ENCODE assay signal across 8 cellular contexts in genomic region chr15:101675796-101676582, GRCh38. TPM values are rescaled to one million over a fixed set of nuclear protein-coding genes. Genes with fewer than 3 reads are reported as not detected.
DNase-seq lines count a peak whose midpoint lies in the region; ATAC-seq and TF ChIP-seq lines count a peak whose summit lies in the region.

No MANE protein-coding gene starts in this region.

- POLR2A ChIA-PET in HEK293T (lab: Yijun Ruan, JAX), result interaction anchor here (1.0 kb wide), 1 partner anchor 24 kb away, joined by 3 read pairs; the partner anchor contains the start of gene TM2D3

- no peaks in the 10 kb centered on the region for H3K9me3 Mint-ChIP-seq in activated naive CD4-positive, alpha-beta T cell treated with anti-CD3 and anti-CD28 coated beads, Interleukin-2, amount 50 U/mL, for 72 hours

- no peak for DNase-seq in activated naive CD4-positive, alpha-beta T cell treated with anti-CD3 and anti-CD28 coated beads, Interleukin-2, amount 50 U/mL, for 72 hours (ENCODE audit: low spot score in 2 of 2)
- no peak for DNase-seq in activated naive CD4-positive, alpha-beta T cell treated with anti-CD3 and anti-CD28 coated beads, Interleukin-2, amount 50 U/mL, for 16 hours
- DNase-seq in cerebellar nuclear complex (lab: John Stamatoyannopoulos, UW) (peak; percentile 2 to 52), pons (ENCODE audit: low spot score) (peak; percentile 92), HEK293T (ENCODE audit: extremely low spot score) (no peak), GM13977 (ENCODE audit: low spot score) (no peak)

- CTCF ChIA-PET in HEK293T (lab: Yijun Ruan, JAX), result no interaction called here

- no peak for TF ChIP-seq CTCF in GM13977 (IDR thresholded peaks at IDR 0.05; ENCODE audit: extremely low read depth, insufficient read depth, missing control alignments)

- peak; percentile 40 to 97 for ATAC-seq in activated naive CD4-positive, alpha-beta T cell treated with anti-CD3 and anti-CD28 coated beads, Interleukin-2, amount 50 U/mL, for 72 hours
- peak; percentile 84 for ATAC-seq in HG03520 (IDR thresholded peaks at IDR 0.05; ENCODE audit: unreplicated experiment)
- ATAC-seq in GM19397 (IDR thresholded peaks at IDR 0.05; ENCODE audit: unreplicated experiment), result no peak

- in situ Hi-C loops in GM13977 (cut with MboI; ENCODE audit: low pct_unique_long_range_greater_than_20kb, low sequenced_read_pairs, unreplicated experiment), result loop anchor here (10.0 kb wide), 1 partner anchor 59 kb away; no protein-coding TSS in a partner anchor

- peaks cover 7 to 29% of the 10 kb centered on the region in 2 donors for H3K36me3 Mint-ChIP-seq in activated naive CD4-positive, alpha-beta T cell treated with anti-CD3 and anti-CD28 coated beads, Interleukin-2, amount 50 U/mL, for 72 hours

- H3K27ac Mint-ChIP-seq in activated naive CD4-positive, alpha-beta T cell treated with anti-CD3 and anti-CD28 coated beads, Interleukin-2, amount 50 U/mL, for 72 hours, result peak overlapping the region in 1 of 2 donors; percentile 72

TF ChIP-seq in HEK293T, 16 proteins besides CTCF, POLR2A, EP300 and RAD21:
- TF ChIP-seq ELF4 (IDR thresholded peaks at IDR 0.05) (no peak), BHLHE40 (IDR thresholded peaks at IDR 0.05; ENCODE audit: borderline replicate concordance) (no peak), FOXM1 (IDR thresholded peaks at IDR 0.05; ENCODE audit: borderline replicate concordance) (no peak), HDGF (IDR thresholded peaks at IDR 0.05; ENCODE audit: borderline replicate concordance) (no peak), FOXK2 (IDR thresholded peaks at IDR 0.05) (no peak), LEF1 (IDR thresholded peaks at IDR 0.05; ENCODE audit: borderline replicate concordance) (no peak), FOXA1 (IDR thresholded peaks at IDR 0.05) (no peak), L3MBTL2 (conservative IDR thresholded peaks at IDR 0.05) (no peak), CTBP1 (IDR thresholded peaks at IDR 0.05; ENCODE audit: borderline replicate concordance) (no peak), PKNOX1 (IDR thresholded peaks at IDR 0.05) (no peak), ARNT (IDR thresholded peaks at IDR 0.05) (no peak), SUZ12 (IDR thresholded peaks at IDR 0.05) (no peak), ZNF384 (IDR thresholded peaks at IDR 0.05) (no peak), SP1 (IDR thresholded peaks at IDR 0.05) (no peak)

RNA-seq across cellular contexts. Expression of gene TM2D3, which starts 23.8 kb away (rescaled TPM):
- total RNA-seq in activated naive CD4-positive, alpha-beta T cell treated with anti-CD3 and anti-CD28 coated beads, Interleukin-2, amount 50 U/mL, for 72 hours, result 10 to 100 TPM; 33.5 to 56.7 TPM

RNA-seq across cellular contexts. Expression of gene TARS3, which starts 48.3 kb away (rescaled TPM):
- total RNA-seq in activated naive CD4-positive, alpha-beta T cell treated with anti-CD3 and anti-CD28 coated beads, Interleukin-2, amount 50 U/mL, for 72 hours, result 10 to 100 TPM; 21.2 to 23.0 TPM

Comparison
In these comparisons a context has a peak if more than half of its experiments do, and no peak if none do; other contexts are left out.
1. DNase-seq: peak in cerebellar nuclear complex (2 of 2) and pons (single experiment); none in activated naive CD4-positive, alpha-beta T cell treated with anti-CD3 and anti-CD28 coated beads, Interleukin-2, amount 50 U/mL, for 72 hours (0 of 2), activated naive CD4-positive, alpha-beta T cell treated with anti-CD3 and anti-CD28 coated beads, Interleukin-2, amount 50 U/mL, for 16 hours (single experiment), HEK293T (single experiment) and GM13977 (single experiment).